Comparison of ENCODE assay signal across 15 cellular contexts in genomic region chr11:112345708-112346107, GRCh38.
DNase-seq lines count a peak whose midpoint lies in the region; ATAC-seq and TF ChIP-seq lines count a peak whose summit lies in the region.
"Had no signal": no experiment of that assay in that cellular context is flagged by ENCODE, and none has a peak within 500 bp of the region (broad histone marks: within the 10 kb centered on the region; RNA-seq: fewer than 3 reads in every experiment).

No MANE protein-coding gene starts in this region.

- H3K27me3 ChIP-seq in HCT116 (ENCODE audit: insufficient read depth, low read length) (no peaks in the 10 kb centered on the region), mesendoderm (ENCODE audit: insufficient read depth, low read length, poor library complexity) (no peaks in the 10 kb centered on the region), tibial nerve (no peaks in the 10 kb centered on the region)
- H3K27me3 ChIP-seq: neutrophil had no signal

- H3K4me2 ChIP-seq in HCT116 (ENCODE audit: low read length) (no peak overlapping the region), mesendoderm (ENCODE audit: low read length) (no peak overlapping the region)

- no peak overlapping the region for H3K4me3 ChIP-seq in HCT116 (replicated peaks in 1 of 2; ENCODE audit: low read depth in 1 of 2, low read length in 2 of 2)
- H3K4me3 ChIP-seq in mesendoderm (ENCODE audit: low read length): no peak overlapping the region
- no peak overlapping the region for H3K4me3 ChIP-seq in tibial nerve
- H3K4me3 ChIP-seq: HAP-1, thoracic aorta had no signal

- no peak for TF ChIP-seq EP300 in tibial nerve (IDR thresholded peaks at IDR 0.05)

- H2AK5ac ChIP-seq in mesendoderm (ENCODE audit: low read length): no peak overlapping the region

- peak; percentile 93 for ATAC-seq in HCT116
- ATAC-seq: T-cell had no signal

- no peaks in the 10 kb centered on the region for H3K36me3 Mint-ChIP-seq in CD14-positive monocyte
- H3K36me3 Mint-ChIP-seq in endothelial cell (ENCODE audit: low read depth, unreplicated experiment): no peaks in the 10 kb centered on the region

- no peak overlapping the region for H3K18ac ChIP-seq in mesendoderm (ENCODE audit: low read length)

- H3K9me3 ChIP-seq in HCT116 (ENCODE audit: control insufficient read depth in 1 of 2, insufficient read depth in 1 of 2, low read depth in 1 of 2, low read length in 2 of 2) (no peaks in the 10 kb centered on the region), tibial nerve (no peaks in the 10 kb centered on the region)
- H3K9me3 ChIP-seq: HAP-1, neutrophil, thoracic aorta had no signal

- peak; percentile 29; the same call in 1 of the 2 replicates for TF ChIP-seq RAD21 in HCT116 (IDR thresholded peaks at IDR 0.05; ENCODE audit: low read depth)

- H3K4me1 Mint-ChIP-seq in CD14-positive monocyte (no peaks in the 10 kb centered on the region), endothelial cell (ENCODE audit: unreplicated experiment) (no peaks in the 10 kb centered on the region)

- TF ChIP-seq CTCF in GM10266 (IDR thresholded peaks at IDR 0.05; ENCODE audit: control insufficient read depth, insufficient read depth, low read depth, missing control alignments) (peak; percentile 11), HCT116 (IDR thresholded peaks at IDR 0.05 in 2 of 3, conservative IDR thresholded peaks at IDR 0.05 in 1 of 3; ENCODE audit: borderline replicate concordance in 1 of 3, insufficient read depth in 1 of 3, low read depth in 2 of 3, low read length in 2 of 3) (peak in 2 of 3 experiments; percentile 42 to 58; a peak in 4 of 6 replicates), CD14-positive monocyte (IDR thresholded peaks at IDR 0.05) (no peak), endothelial cell (IDR thresholded peaks at IDR 0.05; ENCODE audit: unreplicated experiment) (no peak), tibial nerve (IDR thresholded peaks at IDR 0.05) (no peak)

- TF ChIP-seq POLR2A in HCT116 (IDR thresholded peaks at IDR 0.05; ENCODE audit: borderline replicate concordance, extremely low read depth, insufficient read depth, insufficient read length) (no peak), tibial nerve (IDR thresholded peaks at IDR 0.05) (no peak)

- no peak overlapping the region for H3K4ac ChIP-seq in mesendoderm (ENCODE audit: low read depth, low read length)

- H3K27ac Mint-ChIP-seq in CD14-positive monocyte: no peak overlapping the region
- H3K27ac Mint-ChIP-seq in endothelial cell (ENCODE audit: unreplicated experiment): no peak overlapping the region
- H3K27ac Mint-ChIP-seq: activated T-helper 1 cell treated with anti-CD3 and anti-CD28 coated beads, Interleukin-12 subunit alpha, Interleukin-12 subunit beta, Interleukin-2, Interleukin-4 antibody, amounts not matched to agents 30 ng/mL and 10 ng/mL and 1 ng/mL, durations not matched to agents 14 hours and 24 hours and 36 hours; T-cell had no signal

- CTCF ChIA-PET in HCT116 (lab: Charles Lee): interaction anchor here (1.3 kb wide), 1 partner anchor 108 kb away, joined by 3 read pairs; no protein-coding TSS in a partner anchor

- no TSS peak for BruUV-seq in HCT116 (replicated peaks; lab: Mats Ljungman, UMichigan)

- H3K56ac ChIP-seq in mesendoderm (ENCODE audit: low read length): no peak overlapping the region

- RAD21 ChIA-PET in HCT116 (lab: Charles Lee; ENCODE audit: low non-redundant PET in 1 of 2, low total read pairs in 2 of 2, uncharacterized antibody in 2 of 2, unreplicated experiment in 2 of 2): no interaction called here

- H3K27ac ChIP-seq in HCT116 (ENCODE audit: low read depth, low read length) (no peak overlapping the region), mesendoderm (ENCODE audit: low read depth, low read length) (no peak overlapping the region), tibial nerve (no peak overlapping the region)
- H3K27ac ChIP-seq: neutrophil, thoracic aorta had no signal

- no peaks in the 10 kb centered on the region for H3K79me1 ChIP-seq in mesendoderm (ENCODE audit: low read length)

- DNase-seq in GM10266 (ENCODE audit: extremely low spot score): no peak
- DNase-seq in HCT116 (ENCODE audit: low read depth, low spot score): no peak
- DNase-seq in UCSD-AML1 (lab: John Stamatoyannopoulos, UW; ENCODE audit: unreplicated experiment): peak; percentile 29
- DNase-seq in mesendoderm: peak; percentile 78
- no peak for DNase-seq in CD14-positive monocyte (ENCODE audit: low spot score)
- DNase-seq in endothelial cell (ENCODE audit: low spot score): no peak
- no peak for DNase-seq in tibial nerve (ENCODE audit: low spot score in 2 of 2)
- DNase-seq: activated CD4-positive, alpha-beta T cell treated with anti-CD3 and anti-CD28 coated beads for 4 hours; head of caudate nucleus; NCI-H1436 treated with DMSO at 0.1 percent for 48 hours; T-cell had no signal

- no peak overlapping the region for H2AFZ ChIP-seq in HCT116 (ENCODE audit: low read depth, low read length, poor library complexity, severe bottlenecking)

- peaks cover 4 to 10% of the 10 kb centered on the region in 2 experiments; a peak in 2 of 4 replicates for H3K4me1 ChIP-seq in HCT116 (ENCODE audit: control insufficient read depth in 1 of 2, insufficient read depth in 2 of 2, low read length in 2 of 2)
- H3K4me1 ChIP-seq in mesendoderm (ENCODE audit: control insufficient read depth, low read depth, low read length): peaks cover 8% of the 10 kb centered on the region
- H3K4me1 ChIP-seq in tibial nerve: peaks cover 0 to 7% (median 0%) of the 10 kb centered on the region in 4 donors
- H3K4me1 ChIP-seq: HAP-1 had no signal

- H4K20me1 ChIP-seq in HCT116 (ENCODE audit: insufficient read depth): no peaks in the 10 kb centered on the region

- H2BK15ac ChIP-seq in mesendoderm (replicated peaks; ENCODE audit: low read depth): no peak overlapping the region

- H3K4me3 Mint-ChIP-seq in CD14-positive monocyte (no peak overlapping the region), endothelial cell (ENCODE audit: unreplicated experiment) (no peak overlapping the region)
- H3K4me3 Mint-ChIP-seq: activated T-helper 1 cell treated with anti-CD3 and anti-CD28 coated beads, Interleukin-12 subunit alpha, Interleukin-12 subunit beta, Interleukin-2, Interleukin-4 antibody, amounts not matched to agents 30 ng/mL and 10 ng/mL and 1 ng/mL, durations not matched to agents 14 hours and 24 hours and 36 hours; T-cell had no signal

- H3K36me3 ChIP-seq in HCT116 (ENCODE audit: control insufficient read depth in 1 of 2, insufficient read depth in 2 of 2, low read length in 2 of 2): no peaks in the 10 kb centered on the region
- no peaks in the 10 kb centered on the region for H3K36me3 ChIP-seq in mesendoderm (ENCODE audit: control insufficient read depth, insufficient read depth, low read length)
- H3K36me3 ChIP-seq in tibial nerve: no peaks in the 10 kb centered on the region
- H3K36me3 ChIP-seq: HAP-1, neutrophil, thoracic aorta had no signal

- H3K9me2 ChIP-seq in HCT116 (ENCODE audit: insufficient read depth): no peaks in the 10 kb centered on the region

- no peak overlapping the region for H2BK120ac ChIP-seq in mesendoderm (ENCODE audit: low read depth, low read length)

- no CpG with 5 or more reads among the region's 4 CpGs for WGBS in mesendoderm (ENCODE audit: extremely low coverage, insufficient coverage, low lambda C conversion rate)
- WGBS in tibial nerve, 2 donors: 67 to 78% methylated on average over 4 of the region's 4 CpGs

- no peak overlapping the region for H3K9ac ChIP-seq in HCT116 (ENCODE audit: low read length)
- H3K9ac ChIP-seq in mesendoderm (ENCODE audit: low read length): no peak overlapping the region

- H4K8ac ChIP-seq in mesendoderm (ENCODE audit: low read depth, low read length): no peak overlapping the region

- peaks cover 0 to 2% (median 0%) of the 10 kb centered on the region in 3 donors for H3K27me3 Mint-ChIP-seq in CD14-positive monocyte (ENCODE audit: low read depth in 3 of 3)
- H3K27me3 Mint-ChIP-seq in endothelial cell (ENCODE audit: unreplicated experiment): peaks cover 11% of the 10 kb centered on the region
- H3K27me3 Mint-ChIP-seq: T-cell had no signal

- H2BK5ac ChIP-seq in mesendoderm (ENCODE audit: low read length): no peak overlapping the region

- POLR2A ChIA-PET in HCT116 (lab: Charles Lee): no interaction called here

- H3K9me3 Mint-ChIP-seq in CD14-positive monocyte (no peaks in the 10 kb centered on the region), endothelial cell (ENCODE audit: unreplicated experiment) (peaks cover 4% of the 10 kb centered on the region)
- H3K9me3 Mint-ChIP-seq: activated T-helper 1 cell treated with anti-CD3 and anti-CD28 coated beads, Interleukin-12 subunit alpha, Interleukin-12 subunit beta, Interleukin-2, Interleukin-4 antibody, amounts not matched to agents 30 ng/mL and 10 ng/mL and 1 ng/mL, durations not matched to agents 14 hours and 24 hours and 36 hours had no signal

- intact Hi-C loops in HCT116 (cut with micrococcal nuclease): no loop called here
- intact Hi-C loops in CD14-positive monocyte (cut with micrococcal nuclease): no loop called here

- H3K23ac ChIP-seq in mesendoderm (ENCODE audit: low read length): no peak overlapping the region

- H3K79me2 ChIP-seq in HCT116 (ENCODE audit: insufficient read depth, low read length): no peaks in the 10 kb centered on the region
- H3K79me2 ChIP-seq in mesendoderm (ENCODE audit: control insufficient read depth, insufficient read depth, low read length): no peaks in the 10 kb centered on the region

- H4K5ac ChIP-seq in mesendoderm (ENCODE audit: low read length): no peak overlapping the region

TF ChIP-seq in HCT116, 20 proteins besides CTCF, POLR2A, EP300 and RAD21 (continues in another document):
- TF ChIP-seq POLR2AphosphoS5 (IDR thresholded peaks at IDR 0.05; ENCODE audit: low read depth, low read length): no peak
- no peak for TF ChIP-seq ATF3 (IDR thresholded peaks at IDR 0.05)
- no peak for TF ChIP-seq EZH2 (IDR thresholded peaks at IDR 0.05)
- no peak for TF ChIP-seq ELF1 (IDR thresholded peaks at IDR 0.05; ENCODE audit: borderline replicate concordance, low read depth)
- TF ChIP-seq SP1 (IDR thresholded peaks at IDR 0.05; ENCODE audit: low read depth): no peak

Comparison
In these comparisons a context has a peak if more than half of its experiments do, and no peak if none do; other contexts are left out.
1. DNase-seq: peak in UCSD-AML1 (single experiment) and mesendoderm (single experiment); none in GM10266 (single experiment), HCT116 (single experiment), CD14-positive monocyte (single experiment), endothelial cell (single experiment) and tibial nerve (0 of 2).
2. CTCF ChIP-seq: peak in GM10266 (single experiment) and HCT116 (2 of 3); none in CD14-positive monocyte (single experiment), endothelial cell (single experiment) and tibial nerve (0 of 5).